In the genomic region with DNA sequence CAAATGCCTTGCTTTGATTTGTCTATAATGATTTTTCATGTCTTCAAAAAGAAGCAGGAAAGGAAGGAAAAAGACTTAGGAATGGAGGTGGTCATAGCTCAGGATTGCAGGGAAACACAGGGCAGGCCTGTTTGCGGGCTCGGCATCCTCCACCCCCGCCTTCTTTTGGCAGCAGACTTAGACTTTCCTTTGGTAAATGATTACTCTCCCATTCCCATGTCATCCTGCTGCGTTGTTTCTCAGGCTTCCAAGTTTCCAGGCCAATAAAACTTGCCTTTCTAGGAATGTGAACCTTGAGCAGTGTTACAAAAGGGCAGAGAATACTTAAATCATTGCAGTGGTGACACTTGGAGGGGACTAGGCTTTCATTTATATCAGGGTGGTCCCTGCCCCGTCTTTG, we compare ENCODE assay signal across 21 cellular contexts. TPM values are rescaled to one million over a fixed set of nuclear protein-coding genes. Genes with fewer than 3 reads are reported as not detected.
A peak's percentile ranks its signal among the peaks of the same experiment; 100 is the strongest.
DNase-seq lines count a peak whose midpoint lies in the region; TF ChIP-seq lines count a peak whose summit lies in the region.
"Had no signal": no experiment of that assay in that cellular context is flagged by ENCODE, and none has a peak within 500 bp of the region (broad histone marks: within the 10 kb centered on the region; RNA-seq: fewer than 3 reads in every experiment).

No MANE protein-coding gene starts in this region.

- intact Hi-C loops in sigmoid colon (cut with DNase I) = no loop called here

- no peak overlapping the region for H3K27ac Mint-ChIP-seq in activated T-cell treated with anti-CD3 and anti-CD28 coated beads, Interleukin-2, amount 50 U/mL, for 24 hours
- H3K27ac Mint-ChIP-seq: activated CD4-positive, alpha-beta T cell treated with anti-CD3 and anti-CD28 coated beads, Interleukin-2, amount 10 ng/mL, durations not matched to agents 24 days and 14 days; CD8-positive, alpha-beta T cell; T-helper 1 cell treated with Interleukin-12 subunit alpha and Interleukin-12 subunit beta and Interleukin-4 antibody, amounts not matched to agents 30 μg/mL and 1 μg/mL, for 36 hours had no signal

- no peak overlapping the region for H3K4me3 Mint-ChIP-seq in activated T-cell treated with anti-CD3 and anti-CD28 coated beads, Interleukin-2, amount 50 U/mL, for 24 hours
- H3K4me3 Mint-ChIP-seq: activated CD4-positive, alpha-beta T cell treated with anti-CD3 and anti-CD28 coated beads, Interleukin-2, amount 10 ng/mL, durations not matched to agents 24 days and 14 days; CD8-positive, alpha-beta T cell; neural crest cell; T-helper 1 cell treated with Interleukin-12 subunit alpha and Interleukin-12 subunit beta and Interleukin-4 antibody, amounts not matched to agents 30 μg/mL and 1 μg/mL, for 36 hours had no signal

- TF ChIP-seq EP300 in sigmoid colon (IDR thresholded peaks at IDR 0.05) = peak in 1 of 4 donors; percentile 19

- peak overlapping the region in 2 of 4 donors; percentile 6 to 59 for H3K27ac ChIP-seq in sigmoid colon
- H3K27ac ChIP-seq: Peyer's patch had no signal

- H3K9me3 ChIP-seq in sigmoid colon = no peaks in the 10 kb centered on the region
- H3K9me3 ChIP-seq: Peyer's patch had no signal

- no peaks in the 10 kb centered on the region for H3K27me3 ChIP-seq in sigmoid colon
- H3K27me3 ChIP-seq: Peyer's patch had no signal

- peaks cover 2% of the 10 kb centered on the region for H3K9me3 Mint-ChIP-seq in activated T-cell treated with anti-CD3 and anti-CD28 coated beads, Interleukin-2, amount 50 U/mL, for 24 hours
- H3K9me3 Mint-ChIP-seq: activated CD4-positive, alpha-beta T cell treated with anti-CD3 and anti-CD28 coated beads, Interleukin-2, amount 10 ng/mL, durations not matched to agents 24 days and 14 days had no signal

- no peaks in the 10 kb centered on the region for H3K36me3 Mint-ChIP-seq in activated T-cell treated with anti-CD3 and anti-CD28 coated beads, Interleukin-2, amount 50 U/mL, for 24 hours (ENCODE audit: low read depth)
- H3K36me3 Mint-ChIP-seq: CD8-positive, alpha-beta T cell had no signal

- TF ChIP-seq CTCF in choroid plexus epithelial cell (conservative IDR thresholded peaks at IDR 0.05; ENCODE audit: low read depth, low read length) (no peak), sigmoid colon (IDR thresholded peaks at IDR 0.05) (no peak)

- H3K4me1 ChIP-seq in sigmoid colon = peaks cover 0 to 12% (median 5%) of the 10 kb centered on the region in 4 donors
- H3K4me1 ChIP-seq: Peyer's patch had no signal

- no peak for TF ChIP-seq POLR2A in sigmoid colon (IDR thresholded peaks at IDR 0.05)

- no peaks in the 10 kb centered on the region for H3K4me1 Mint-ChIP-seq in activated T-cell treated with anti-CD3 and anti-CD28 coated beads, Interleukin-2, amount 50 U/mL, for 24 hours (ENCODE audit: low read depth)
- H3K4me1 Mint-ChIP-seq: activated CD4-positive, alpha-beta T cell treated with anti-CD3 and anti-CD28 coated beads, Interleukin-2, amount 10 ng/mL, durations not matched to agents 24 days and 14 days; neural crest cell had no signal

- H3K4me3 ChIP-seq in choroid plexus epithelial cell (ENCODE audit: low read depth, low read length) (no peak overlapping the region), sigmoid colon (no peak overlapping the region)
- H3K4me3 ChIP-seq: Peyer's patch, smooth muscle cell had no signal

- no peaks in the 10 kb centered on the region for H3K36me3 ChIP-seq in sigmoid colon
- H3K36me3 ChIP-seq: Peyer's patch had no signal

- WGBS in sigmoid colon, 2 donors = 11 to 31% methylated on average over 5 of the region's 5 CpGs

- DNase-seq in GM04503 (ENCODE audit: low read depth) = peak; percentile 63
- DNase-seq in choroid plexus epithelial cell (ENCODE audit: low read depth) = peak; percentile 5
- peak; percentile 89 for DNase-seq in kidney glomerular epithelial cell (lab: John Stamatoyannopoulos, UW)
- peak; percentile 68 for DNase-seq in sigmoid colon
- no peak for DNase-seq in NCI-H1436 (lab: John Stamatoyannopoulos, UW)
- DNase-seq in cerebellum (ENCODE audit: low spot score) = no peak
- DNase-seq in DMS53 treated with DMSO at 0.1 percent for 48 hours (lab: John Stamatoyannopoulos, UW; ENCODE audit: unreplicated experiment) = no peak
- no peak for DNase-seq in activated T-cell treated with anti-CD3 and anti-CD28 coated beads, Interleukin-2, amount 50 U/mL, for 24 hours
- DNase-seq: activated CD4-positive, alpha-beta T cell treated with anti-CD3 and anti-CD28 coated beads, Interleukin-2, amount 10 ng/mL, durations not matched to agents 24 days and 14 days; activated T-cell treated with anti-CD3 and anti-CD28 coated beads, Interleukin-2, amount 50 U/mL, for 48 hours; CD8-positive, alpha-beta T cell; foreskin melanocyte; KBM-7; left cardiac atrium; NCI-H1436 treated with DMSO at 0.1 percent for 48 hours; NCI-H526; Peyer's patch had no signal

- H3K27me3 Mint-ChIP-seq in activated T-cell treated with anti-CD3 and anti-CD28 coated beads, Interleukin-2, amount 50 U/mL, for 24 hours = no peaks in the 10 kb centered on the region
- H3K27me3 Mint-ChIP-seq: activated CD4-positive, alpha-beta T cell treated with anti-CD3 and anti-CD28 coated beads, Interleukin-2, amount 10 ng/mL, durations not matched to agents 24 days and 14 days had no signal

RNA-seq across cellular contexts. Expression of a gene that starts 34.0 kb away (rescaled TPM):
- 10 to 100 TPM in 3 of 4 donors, 1 to 10 TPM in 1; 8.2 to 22.4 (median 12.5) TPM for total RNA-seq in sigmoid colon
- under 1 TPM in 1 of 3 donors, not detected in 2; 0.39 TPM for polyA plus RNA-seq in sigmoid colon
- total RNA-seq in cerebellum = 29.4 TPM
- total RNA-seq: activated CD4-positive, alpha-beta T cell treated with anti-CD3 and anti-CD28 coated beads, Interleukin-2, amount 10 ng/mL, durations not matched to agents 24 days and 14 days; CD8-positive, alpha-beta T cell; dermis microvascular lymphatic vessel endothelial cell; smooth muscle cell had no signal
- polyA plus RNA-seq: smooth muscle cell had no signal

Comparison
In these comparisons a context has a peak if more than half of its experiments do, and no peak if none do; other contexts are left out.
1. DNase-seq: peak in GM04503 (single experiment), choroid plexus epithelial cell (single experiment), kidney glomerular epithelial cell (single experiment) and sigmoid colon (single experiment); none in NCI-H1436 (single experiment), cerebellum (single experiment), DMS53 treated with DMSO at 0.1 percent for 48 hours (single experiment) and activated T-cell treated with anti-CD3 and anti-CD28 coated beads, Interleukin-2, amount 50 U/mL, for 24 hours (single experiment).